Comparison of ENCODE assay signal across 17 cellular contexts in genomic region chr9:114046876-114047275, GRCh38. TPM values are rescaled to one million over a fixed set of nuclear protein-coding genes. Genes with fewer than 3 reads are reported as not detected.
"Had no signal": no experiment of that assay in that cellular context is flagged by ENCODE, and none has a peak within 500 bp of the region (broad histone marks: within the 10 kb centered on the region; RNA-seq: fewer than 3 reads in every experiment).

No MANE protein-coding gene starts in this region.

- H3K9me3 ChIP-seq: adrenal gland, body of pancreas, ovary, stomach, testis, upper lobe of left lung had no signal

- H3K4me3 ChIP-seq: adrenal gland, body of pancreas, lung, ovary, stomach, testis, upper lobe of left lung had no signal

- FAIRE-seq: islet of Langerhans had no signal

- H3K4me1 ChIP-seq: adrenal gland, body of pancreas, stomach, testis, upper lobe of left lung had no signal

- H3K27ac ChIP-seq: adrenal gland, body of pancreas, ovary, stomach, testis, upper lobe of left lung had no signal

- DNase-seq: activated B cell treated with CpG ODN at 0.5 μM for 24 hours; activated CD4-positive, alpha-beta T cell treated with anti-CD3 and anti-CD28 coated beads for 48 hours; activated CD8-positive, alpha-beta T cell treated with anti-CD3 and anti-CD28 coated beads for 36 hours; activated T-cell treated with anti-CD3 and anti-CD28 coated beads, Interleukin-2, amount 50 U/mL, for 4 hours; body of pancreas; effector memory CD4-positive, alpha-beta T cell; ovary; stimulated activated CD4-positive, alpha-beta T cell treated with anti-CD3 and anti-CD28 coated beads, Interleukin-1b, Interleukin-23, amount 100 ng/mL, for 48 hours; stomach; testis; upper lobe of left lung had no signal

- ATAC-seq: activated CD8-positive, alpha-beta T cell treated with anti-CD3 and anti-CD28 coated beads for 36 hours; activated T-cell treated with anti-CD3 and anti-CD28 coated beads, Interleukin-2, amount 50 U/mL, for 4 hours; body of pancreas had no signal

- H3K36me3 ChIP-seq: ovary had no signal

- H3K27me3 ChIP-seq: adrenal gland, body of pancreas, ovary, stomach, testis, upper lobe of left lung had no signal

RNA-seq across cellular contexts. Expression of gene AMBP, which starts 31.2 kb away (rescaled TPM):
- total RNA-seq: activated B cell treated with CpG ODN at 0.5 μM for 24 hours; activated CD8-positive, alpha-beta T cell treated with anti-CD3 and anti-CD28 coated beads for 36 hours; epithelial cell of proximal tubule; T-helper 2 cell treated with Interferon-gamma antibody and Interleukin-4, amounts not matched to agents 100 ng/mL and 5 ng/mL, for 36 hours had no signal

RNA-seq across cellular contexts. Expression of gene KIF12, which starts 52.2 kb away (rescaled TPM):
- total RNA-seq: activated B cell treated with CpG ODN at 0.5 μM for 24 hours; activated CD8-positive, alpha-beta T cell treated with anti-CD3 and anti-CD28 coated beads for 36 hours; neural crest cell; T-helper 2 cell treated with Interferon-gamma antibody and Interleukin-4, amounts not matched to agents 100 ng/mL and 5 ng/mL, for 36 hours had no signal
